14 cellular contexts compared by ENCODE assay signal in genomic region chr2:46813046-46813445, GRCh38.
DNase-seq lines count a peak whose midpoint lies in the region; ATAC-seq, FAIRE-seq and TF ChIP-seq lines count a peak whose summit lies in the region.
"Had no signal": no experiment of that assay in that cellular context is flagged by ENCODE, and none has a peak within 500 bp of the region (broad histone marks: within the 10 kb centered on the region; RNA-seq: fewer than 3 reads in every experiment).

No MANE protein-coding gene starts in this region.

- TF ChIP-seq CTCF in A549 (IDR thresholded peaks at IDR 0.05) (no peak), heart left ventricle (IDR thresholded peaks at IDR 0.05) (no peak), prostate gland (IDR thresholded peaks at IDR 0.05) (no peak)

- peaks cover 11% of the 10 kb centered on the region; the same call in 2 of the 3 replicates for H3K9me3 ChIP-seq in A549
- H3K9me3 ChIP-seq in adipocyte (ENCODE audit: control insufficient read depth, low read length) = no peaks in the 10 kb centered on the region
- H3K9me3 ChIP-seq in heart left ventricle = peaks cover 0 to 15% (median 0%) of the 10 kb centered on the region in 12 donors
- no peaks in the 10 kb centered on the region for H3K9me3 ChIP-seq in prostate gland

- H3K27me3 ChIP-seq in adipocyte (replicated peaks; ENCODE audit: control insufficient read depth, insufficient read depth, low read length) (no peaks in the 10 kb centered on the region), heart left ventricle (no peaks in the 10 kb centered on the region), prostate gland (replicated peaks; ENCODE audit: insufficient read depth) (no peaks in the 10 kb centered on the region)

- DNase-seq in A549 (ENCODE audit: low read depth in 1 of 2, low spot score in 1 of 2) = no peak
- peak; percentile 44 for DNase-seq in adipocyte (ENCODE audit: low read depth)
- DNase-seq in heart left ventricle = peak; percentile 73 to 89 (median 79)
- DNase-seq in prostate gland (ENCODE audit: low spot score) = no peak
- no peak for DNase-seq in NAMALWA (ENCODE audit: low spot score)
- DNase-seq in NCI-H1694 treated with DMSO at 0.1 percent for 48 hours (lab: John Stamatoyannopoulos, UW) = no peak
- DNase-seq in GM12891 (ENCODE audit: insufficient read length, low spot score) = no peak
- DNase-seq: DMS79 treated with DMSO at 0.1 percent for 48 hours; effector memory CD8-positive, alpha-beta T cell; naive thymus-derived CD8-positive, alpha-beta T cell; NCI-H1105; stimulated activated CD4-positive, alpha-beta T cell treated with anti-CD3 and anti-CD28 coated beads, Interleukin-1b, Interleukin-23, amount 100 ng/mL, for 48 hours; stimulated activated naive CD4-positive, alpha-beta T cell treated with Interleukin-2 at 50 U/mL for 16 hours had no signal

- H3K36me3 ChIP-seq in adipocyte (ENCODE audit: control insufficient read depth, insufficient read depth, low read length, severe bottlenecking) = no peaks in the 10 kb centered on the region
- H3K36me3 ChIP-seq in heart left ventricle = no peaks in the 10 kb centered on the region
- H3K36me3 ChIP-seq in prostate gland = no peaks in the 10 kb centered on the region

- no peak for TF ChIP-seq EP300 in A549 (IDR thresholded peaks at IDR 0.05)

- H3K4me1 ChIP-seq in A549 (peaks cover 22% of the 10 kb centered on the region), adipocyte (ENCODE audit: control insufficient read depth, insufficient read depth, low read length) (peaks cover 50% of the 10 kb centered on the region), heart left ventricle (peaks cover 20 to 71% (median 53%) of the 10 kb centered on the region in 12 donors), prostate gland (replicated peaks) (peaks cover 10% of the 10 kb centered on the region)

- CTCF ChIA-PET in A549 (lab: Yijun Ruan, JAX) = interaction anchor here (0.6 to 2.9 kb wide), 5 partner anchors 9 to 180 kb away, joined by 3 to 13 read pairs (median 3); no protein-coding TSS in a partner anchor

- no peak overlapping the region for H3K4me3 ChIP-seq in A549
- H3K4me3 ChIP-seq in adipocyte (ENCODE audit: low read length) = peak overlapping the region; percentile 51
- H3K4me3 ChIP-seq in heart left ventricle = peak overlapping the region in 2 of 12 donors; percentile 14 to 20
- H3K4me3 ChIP-seq in prostate gland = no peak overlapping the region

- H3K9ac ChIP-seq in adipocyte (ENCODE audit: low read length) = peak overlapping the region; percentile 88

- intact Hi-C loops in heart left ventricle (cut with DNase I) = loop anchor here in 7 of 10 donors (2.0 to 5.0 kb wide), 4 partner anchors 34 to 64 kb away; no protein-coding TSS in a partner anchor
- intact Hi-C loops in prostate gland (cut with DNase I) = loop anchor here (2.0 kb wide), 2 partner anchors 36 to 64 kb away; no protein-coding TSS in a partner anchor

- FAIRE-seq in A549 (lab: Jason Lieb, UNC) = no peak
- FAIRE-seq in GM12891 (lab: Jason Lieb, UNC) = no peak

- no peak for TF ChIP-seq POLR2A in A549 (IDR thresholded peaks at IDR 0.05; ENCODE audit: low read length)
- no peak for TF ChIP-seq POLR2A in heart left ventricle (IDR thresholded peaks at IDR 0.05)
- no peak for TF ChIP-seq POLR2A in prostate gland (IDR thresholded peaks at IDR 0.05)
- TF ChIP-seq POLR2A in GM12891 (IDR thresholded peaks at IDR 0.05; ENCODE audit: low read depth, low read length) = no peak

- no peak for TF ChIP-seq RAD21 in A549 (conservative IDR thresholded peaks at IDR 0.05 in 1 of 2, IDR thresholded peaks at IDR 0.05 in 1 of 2)

- H3K27ac ChIP-seq in A549 (peak overlapping the region; percentile 65 to 83; a peak in 5 of 6 replicates), heart left ventricle (peak overlapping the region in 11 of 12 donors; percentile 81 to 96 (median 88)), prostate gland (peak overlapping the region; percentile 44 to 71)

- ATAC-seq in A549 (peak; percentile 15 to 27; a peak in 3 of 6 replicates), heart left ventricle (peak in 3 of 4 donors; percentile 31 to 54 (median 42)), HG02840 (IDR thresholded peaks at IDR 0.05; ENCODE audit: low FRiP score, unreplicated experiment) (no peak)
- ATAC-seq: effector memory CD8-positive, alpha-beta T cell; naive thymus-derived CD8-positive, alpha-beta T cell had no signal

- peak overlapping the region; percentile 70 for H3K4me2 ChIP-seq in A549

- 90% methylated on average over 5 of the region's 5 CpGs for WGBS in A549 (ENCODE audit: missing lambda C conversion rate)
- WGBS in heart left ventricle, 4 donors = 51 to 63% (median 57%) methylated on average over 2 to 5 of the region's 5 CpGs
- 50% methylated on average over 5 of the region's 5 CpGs for WGBS in prostate gland

- POLR2A ChIA-PET in A549 (lab: Yijun Ruan, JAX) = interaction anchor here (0.5 kb wide), 1 partner anchor 104 kb away, joined by 3 read pairs; no protein-coding TSS in a partner anchor

TF ChIP-seq in A549, 52 proteins besides CTCF, POLR2A, EP300 and RAD21 (continues in another document):
- TF ChIP-seq ZNF302 (CRISPR knock-in tag; IDR thresholded peaks at IDR 0.05) (no peak), MAFK (IDR thresholded peaks at IDR 0.05; ENCODE audit: partially characterized antibody) (no peak), PBX3 (IDR thresholded peaks at IDR 0.05) (no peak), USF2 (IDR thresholded peaks at IDR 0.05) (no peak), NR3C1 (IDR thresholded peaks at IDR 0.05) (no peak), HDAC2 (IDR thresholded peaks at IDR 0.05) (no peak), GATA3 (IDR thresholded peaks at IDR 0.05; ENCODE audit: borderline replicate concordance) (no peak), BHLHE40 (IDR thresholded peaks at IDR 0.05; ENCODE audit: low read depth, low read length) (no peak), KDM5A (IDR thresholded peaks at IDR 0.05) (no peak), EHF (CRISPR knock-in tag; IDR thresholded peaks at IDR 0.05) (no peak), JUN (IDR thresholded peaks at IDR 0.05) (no peak), RARB (CRISPR knock-in tag; IDR thresholded peaks at IDR 0.05) (no peak)

TF ChIP-seq in GM12891, 5 proteins besides CTCF, POLR2A, EP300 and RAD21:
- no peak for TF ChIP-seq POU2F2 (IDR thresholded peaks at IDR 0.05; ENCODE audit: low read depth, low read length)
- TF ChIP-seq PAX5 (IDR thresholded peaks at IDR 0.05; ENCODE audit: insufficient read depth, low read length, severe bottlenecking) = no peak
- no peak for TF ChIP-seq TAF1 (IDR thresholded peaks at IDR 0.05; ENCODE audit: low read depth, low read length)

Comparison
In these comparisons a context has a peak if more than half of its experiments do, and no peak if none do; other contexts are left out.
1. DNase-seq: peak in adipocyte (single experiment) and heart left ventricle (5 of 5); none in A549 (0 of 2), prostate gland (single experiment), NAMALWA (single experiment), NCI-H1694 treated with DMSO at 0.1 percent for 48 hours (single experiment) and GM12891 (single experiment).
2. Peak in every context shown above with its lines, with median percentiles within 50 percentile points of each other: H3K27ac ChIP-seq.